20 cellular contexts compared by ENCODE assay signal in genomic region chr3:21654241-21654640, GRCh38.
"Had no signal": no experiment of that assay in that cellular context is flagged by ENCODE, and none has a peak within 500 bp of the region (broad histone marks: within the 10 kb centered on the region; RNA-seq: fewer than 3 reads in every experiment).

No MANE protein-coding gene starts in this region.

- DNase-seq: activated CD4-positive, alpha-beta T cell treated with anti-CD3 and anti-CD28 coated beads for 36 hours; activated CD4-positive, alpha-beta T cell treated with anti-CD3 and anti-CD28 coated beads, Interleukin-2, amount 50 U/mL, for 48 hours; activated naive CD8-positive, alpha-beta T cell treated with anti-CD3 and anti-CD28 coated beads for 36 hours; activated T-cell treated with anti-CD3 and anti-CD28 coated beads for 4 hours; effector memory CD4-positive, alpha-beta T cell; head of caudate nucleus; kidney; nephron progenitor cell; occipital lobe; stimulated activated CD4-positive, alpha-beta T cell treated with anti-CD3 and anti-CD28 coated beads, Interleukin-2, amount 100 ng/mL, for 24 hours; stimulated activated naive CD8-positive, alpha-beta T cell treated with anti-CD3 and anti-CD28 coated beads, Interleukin-15, Interleukin-2, amounts not matched to agents 100 U/mL and 50 U/mL, for 24 hours; substantia nigra; T-cell had no signal

- H3K36me3 Mint-ChIP-seq: activated naive CD8-positive, alpha-beta T cell treated with anti-CD3 and anti-CD28 coated beads for 36 hours; brain; T-cell; WTC11 had no signal

- H3K36me3 ChIP-seq: tibial nerve had no signal

- H3K27ac ChIP-seq: tibial nerve had no signal

- H3K9me3 ChIP-seq: tibial nerve had no signal

- H3K4me3 ChIP-seq: tibial nerve had no signal

- H3K9me3 Mint-ChIP-seq: activated naive CD8-positive, alpha-beta T cell treated with anti-CD3 and anti-CD28 coated beads for 36 hours; activated T-helper 1 cell treated with anti-CD3 and anti-CD28 coated beads, Interleukin-12 subunit alpha, Interleukin-12 subunit beta, Interleukin-2, Interleukin-4 antibody, amounts not matched to agents 30 ng/mL and 10 ng/mL and 1 ng/mL, durations not matched to agents 14 hours and 24 hours and 36 hours; brain; nephron progenitor cell; WTC11 had no signal

- FAIRE-seq: urothelium cell line had no signal

- H3K27me3 ChIP-seq: tibial nerve had no signal

- ATAC-seq: activated CD4-positive, alpha-beta T cell treated with anti-CD3 and anti-CD28 coated beads for 36 hours; left lobe of liver; stimulated activated naive CD8-positive, alpha-beta T cell treated with anti-CD3 and anti-CD28 coated beads, Interleukin-15, Interleukin-2, amounts not matched to agents 100 U/mL and 50 U/mL, for 24 hours; T-cell; WTC11 had no signal

- H3K4me1 ChIP-seq: tibial nerve had no signal

- H3K27ac Mint-ChIP-seq: activated CD4-positive, alpha-beta T cell treated with anti-CD3 and anti-CD28 coated beads for 36 hours; activated naive CD8-positive, alpha-beta T cell treated with anti-CD3 and anti-CD28 coated beads for 36 hours; activated T-helper 1 cell treated with anti-CD3 and anti-CD28 coated beads, Interleukin-12 subunit alpha, Interleukin-12 subunit beta, Interleukin-2, Interleukin-4 antibody, amounts not matched to agents 30 ng/mL and 10 ng/mL and 1 ng/mL, durations not matched to agents 14 hours and 24 hours and 36 hours; brain; nephron progenitor cell; progenitor cell of endocrine pancreas; T-cell; WTC11 had no signal
